Comparison of ENCODE assay signal across 3 cellular contexts in the genomic region with DNA sequence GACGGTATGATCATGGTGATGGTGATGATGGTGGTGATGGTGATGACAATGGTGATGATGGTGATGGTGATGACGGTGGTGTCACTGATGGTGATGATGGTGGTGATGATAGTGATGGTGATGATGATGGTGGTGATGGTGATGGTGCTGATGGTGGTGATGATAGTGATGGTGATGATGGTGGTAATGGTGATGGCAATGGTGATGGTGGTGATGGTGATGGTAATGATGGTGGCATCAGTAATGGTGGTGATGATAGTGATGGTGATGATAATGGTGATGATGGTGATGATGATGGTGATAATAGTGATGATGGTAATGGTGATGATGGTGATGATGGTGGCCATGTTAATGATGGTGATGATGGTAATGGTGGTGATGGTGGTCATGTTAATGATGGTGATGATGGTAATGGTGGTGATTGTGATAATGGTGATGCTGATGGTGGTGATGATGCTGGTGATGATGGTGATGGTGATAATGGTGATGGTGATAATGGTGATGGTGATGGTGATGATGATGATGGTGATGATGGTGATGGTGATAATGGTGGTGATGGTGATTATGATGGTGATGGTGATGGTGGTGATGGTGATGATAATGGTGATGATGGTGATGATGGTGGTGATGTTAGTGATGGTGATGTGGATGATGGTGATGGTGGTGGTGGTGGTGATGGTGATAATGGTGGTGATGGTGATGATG.
TF ChIP-seq lines count a peak whose summit lies in the region.

No MANE protein-coding gene starts in this region.

TF ChIP-seq in A549, 52 proteins besides CTCF, POLR2A, EP300 and RAD21:
- no peak for TF ChIP-seq ESRRA (IDR thresholded peaks at IDR 0.05; ENCODE audit: borderline replicate concordance, low read length)
- TF ChIP-seq, protein P1, sequence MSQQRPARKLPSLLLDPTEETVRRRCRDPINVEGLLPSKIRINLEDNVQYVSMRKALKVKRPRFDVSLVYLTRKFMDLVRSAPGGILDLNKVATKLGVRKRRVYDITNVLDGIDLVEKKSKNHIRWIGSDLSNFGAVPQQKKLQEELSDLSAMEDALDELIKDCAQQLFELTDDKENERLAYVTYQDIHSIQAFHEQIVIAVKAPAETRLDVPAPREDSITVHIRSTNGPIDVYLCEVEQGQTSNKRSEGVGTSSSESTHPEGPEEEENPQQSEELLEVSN (IDR thresholded peaks at IDR 0.05; ENCODE audit: borderline replicate concordance, low read depth), result no peak
- no peak for TF ChIP-seq MAFK (IDR thresholded peaks at IDR 0.05; ENCODE audit: partially characterized antibody)
- TF ChIP-seq FOSB (CRISPR knock-in tag; IDR thresholded peaks at IDR 0.05), result no peak
- TF ChIP-seq HOXB13 (CRISPR knock-in tag; IDR thresholded peaks at IDR 0.05; ENCODE audit: low read depth), result no peak
- no peak for TF ChIP-seq FOXS1 (CRISPR knock-in tag; IDR thresholded peaks at IDR 0.05)
- no peak for TF ChIP-seq KDM1A (IDR thresholded peaks at IDR 0.05; ENCODE audit: low read depth)
- no peak for TF ChIP-seq JUN (IDR thresholded peaks at IDR 0.05)
TF ChIP-seq in A549: peak in this region for 0.

TF ChIP-seq in IMR-90, 13 proteins besides CTCF, POLR2A, EP300 and RAD21:
- no peak for TF ChIP-seq CHD1 (IDR thresholded peaks at IDR 0.05; ENCODE audit: low read depth, low read length)
- no peak for TF ChIP-seq CEBPB (IDR thresholded peaks at IDR 0.05; ENCODE audit: low read depth, low read length)

TF ChIP-seq in endothelial cell of umbilical vein, 7 proteins besides CTCF, POLR2A, EP300 and RAD21:
- TF ChIP-seq, protein P2, sequence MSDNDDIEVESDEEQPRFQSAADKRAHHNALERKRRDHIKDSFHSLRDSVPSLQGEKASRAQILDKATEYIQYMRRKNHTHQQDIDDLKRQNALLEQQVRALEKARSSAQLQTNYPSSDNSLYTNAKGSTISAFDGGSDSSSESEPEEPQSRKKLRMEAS (IDR thresholded peaks at IDR 0.05; ENCODE audit: insufficient read depth, insufficient read length), result no peak
- TF ChIP-seq MYC (IDR thresholded peaks at IDR 0.05; ENCODE audit: low read depth, low read length) (no peak), GATA2 (IDR thresholded peaks at IDR 0.05; ENCODE audit: insufficient read depth, insufficient read length, low read depth, low read length) (no peak), EZH2 (IDR thresholded peaks at IDR 0.05; ENCODE audit: borderline replicate concordance, low read depth, low read length, severe bottlenecking) (no peak), POLR2AphosphoS5 (IDR thresholded peaks at IDR 0.05; ENCODE audit: insufficient read depth, low read depth, low read length) (no peak), FOS (IDR thresholded peaks at IDR 0.05; ENCODE audit: borderline replicate concordance, insufficient read depth, low read length) (no peak)
